ENCODE assay signal across 1 cellular context in the genomic region with DNA sequence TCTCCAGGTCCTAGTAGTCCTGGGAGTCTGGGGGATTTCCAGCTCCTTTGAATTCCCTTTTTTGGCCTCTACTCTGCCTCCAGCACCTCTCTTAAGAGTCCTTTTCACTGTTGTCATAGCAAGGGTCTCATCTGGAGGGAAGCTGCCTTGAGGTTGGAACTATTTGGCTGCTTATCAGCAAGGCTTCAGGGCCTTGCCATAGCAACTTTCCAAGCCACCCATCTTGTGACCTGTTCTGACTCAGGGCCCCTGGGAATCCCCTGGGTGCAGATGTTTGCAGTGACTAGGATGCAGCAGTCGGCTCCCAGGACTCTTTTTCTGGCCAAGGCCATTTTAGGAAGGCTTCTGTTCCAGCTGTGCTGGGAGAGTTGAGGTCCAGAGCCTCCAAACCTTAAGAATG.
TF ChIP-seq lines count a peak whose summit lies in the region.

No MANE protein-coding gene starts in this region.

TF ChIP-seq in GM23338, 12 proteins besides CTCF, POLR2A, EP300 and RAD21 (continued from another document):
- TF ChIP-seq, protein P1, sequence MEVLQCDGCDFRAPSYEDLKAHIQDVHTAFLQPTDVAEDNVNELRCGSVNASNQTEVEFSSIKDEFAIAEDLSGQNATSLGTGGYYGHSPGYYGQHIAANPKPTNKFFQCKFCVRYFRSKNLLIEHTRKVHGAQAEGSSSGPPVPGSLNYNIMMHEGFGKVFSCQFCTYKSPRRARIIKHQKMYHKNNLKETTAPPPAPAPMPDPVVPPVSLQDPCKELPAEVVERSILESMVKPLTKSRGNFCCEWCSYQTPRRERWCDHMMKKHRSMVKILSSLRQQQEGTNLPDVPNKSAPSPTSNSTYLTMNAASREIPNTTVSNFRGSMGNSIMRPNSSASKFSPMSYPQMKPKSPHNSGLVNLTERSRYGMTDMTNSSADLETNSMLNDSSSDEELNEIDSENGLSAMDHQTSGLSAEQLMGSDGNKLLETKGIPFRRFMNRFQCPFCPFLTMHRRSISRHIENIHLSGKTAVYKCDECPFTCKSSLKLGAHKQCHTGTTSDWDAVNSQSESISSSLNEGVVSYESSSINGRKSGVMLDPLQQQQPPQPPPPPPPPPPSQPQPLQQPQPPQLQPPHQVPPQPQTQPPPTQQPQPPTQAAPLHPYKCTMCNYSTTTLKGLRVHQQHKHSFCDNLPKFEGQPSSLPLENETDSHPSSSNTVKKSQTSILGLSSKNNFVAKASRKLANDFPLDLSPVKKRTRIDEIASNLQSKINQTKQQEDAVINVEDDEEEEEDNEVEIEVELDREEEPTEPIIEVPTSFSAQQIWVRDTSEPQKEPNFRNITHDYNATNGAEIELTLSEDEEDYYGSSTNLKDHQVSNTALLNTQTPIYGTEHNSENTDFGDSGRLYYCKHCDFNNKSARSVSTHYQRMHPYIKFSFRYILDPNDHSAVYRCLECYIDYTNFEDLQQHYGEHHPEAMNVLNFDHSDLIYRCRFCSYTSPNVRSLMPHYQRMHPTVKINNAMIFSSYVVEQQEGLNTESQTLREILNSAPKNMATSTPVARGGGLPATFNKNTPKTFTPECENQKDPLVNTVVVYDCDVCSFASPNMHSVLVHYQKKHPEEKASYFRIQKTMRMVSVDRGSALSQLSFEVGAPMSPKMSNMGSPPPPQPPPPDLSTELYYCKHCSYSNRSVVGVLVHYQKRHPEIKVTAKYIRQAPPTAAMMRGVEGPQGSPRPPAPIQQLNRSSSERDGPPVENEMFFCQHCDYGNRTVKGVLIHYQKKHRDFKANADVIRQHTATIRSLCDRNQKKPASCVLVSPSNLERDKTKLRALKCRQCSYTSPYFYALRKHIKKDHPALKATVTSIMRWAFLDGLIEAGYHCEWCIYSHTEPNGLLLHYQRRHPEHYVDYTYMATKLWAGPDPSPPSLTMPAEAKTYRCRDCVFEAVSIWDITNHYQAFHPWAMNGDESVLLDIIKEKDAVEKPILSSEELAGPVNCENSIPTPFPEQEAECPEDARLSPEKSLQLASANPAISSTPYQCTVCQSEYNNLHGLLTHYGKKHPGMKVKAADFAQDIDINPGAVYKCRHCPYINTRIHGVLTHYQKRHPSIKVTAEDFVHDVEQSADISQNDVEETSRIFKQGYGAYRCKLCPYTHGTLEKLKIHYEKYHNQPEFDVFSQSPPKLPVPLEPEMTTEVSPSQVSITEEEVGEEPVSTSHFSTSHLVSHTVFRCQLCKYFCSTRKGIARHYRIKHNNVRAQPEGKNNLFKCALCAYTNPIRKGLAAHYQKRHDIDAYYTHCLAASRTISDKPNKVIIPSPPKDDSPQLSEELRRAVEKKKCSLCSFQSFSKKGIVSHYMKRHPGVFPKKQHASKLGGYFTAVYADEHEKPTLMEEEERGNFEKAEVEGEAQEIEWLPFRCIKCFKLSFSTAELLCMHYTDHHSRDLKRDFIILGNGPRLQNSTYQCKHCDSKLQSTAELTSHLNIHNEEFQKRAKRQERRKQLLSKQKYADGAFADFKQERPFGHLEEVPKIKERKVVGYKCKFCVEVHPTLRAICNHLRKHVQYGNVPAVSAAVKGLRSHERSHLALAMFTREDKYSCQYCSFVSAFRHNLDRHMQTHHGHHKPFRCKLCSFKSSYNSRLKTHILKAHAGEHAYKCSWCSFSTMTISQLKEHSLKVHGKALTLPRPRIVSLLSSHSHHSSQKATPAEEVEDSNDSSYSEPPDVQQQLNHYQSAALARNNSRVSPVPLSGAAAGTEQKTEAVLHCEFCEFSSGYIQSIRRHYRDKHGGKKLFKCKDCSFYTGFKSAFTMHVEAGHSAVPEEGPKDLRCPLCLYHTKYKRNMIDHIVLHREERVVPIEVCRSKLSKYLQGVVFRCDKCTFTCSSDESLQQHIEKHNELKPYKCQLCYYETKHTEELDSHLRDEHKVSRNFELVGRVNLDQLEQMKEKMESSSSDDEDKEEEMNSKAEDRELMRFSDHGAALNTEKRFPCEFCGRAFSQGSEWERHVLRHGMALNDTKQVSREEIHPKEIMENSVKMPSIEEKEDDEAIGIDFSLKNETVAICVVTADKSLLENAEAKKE (CRISPR knock-in tag; IDR thresholded peaks at IDR 0.05): no peak
- TF ChIP-seq, protein P2, sequence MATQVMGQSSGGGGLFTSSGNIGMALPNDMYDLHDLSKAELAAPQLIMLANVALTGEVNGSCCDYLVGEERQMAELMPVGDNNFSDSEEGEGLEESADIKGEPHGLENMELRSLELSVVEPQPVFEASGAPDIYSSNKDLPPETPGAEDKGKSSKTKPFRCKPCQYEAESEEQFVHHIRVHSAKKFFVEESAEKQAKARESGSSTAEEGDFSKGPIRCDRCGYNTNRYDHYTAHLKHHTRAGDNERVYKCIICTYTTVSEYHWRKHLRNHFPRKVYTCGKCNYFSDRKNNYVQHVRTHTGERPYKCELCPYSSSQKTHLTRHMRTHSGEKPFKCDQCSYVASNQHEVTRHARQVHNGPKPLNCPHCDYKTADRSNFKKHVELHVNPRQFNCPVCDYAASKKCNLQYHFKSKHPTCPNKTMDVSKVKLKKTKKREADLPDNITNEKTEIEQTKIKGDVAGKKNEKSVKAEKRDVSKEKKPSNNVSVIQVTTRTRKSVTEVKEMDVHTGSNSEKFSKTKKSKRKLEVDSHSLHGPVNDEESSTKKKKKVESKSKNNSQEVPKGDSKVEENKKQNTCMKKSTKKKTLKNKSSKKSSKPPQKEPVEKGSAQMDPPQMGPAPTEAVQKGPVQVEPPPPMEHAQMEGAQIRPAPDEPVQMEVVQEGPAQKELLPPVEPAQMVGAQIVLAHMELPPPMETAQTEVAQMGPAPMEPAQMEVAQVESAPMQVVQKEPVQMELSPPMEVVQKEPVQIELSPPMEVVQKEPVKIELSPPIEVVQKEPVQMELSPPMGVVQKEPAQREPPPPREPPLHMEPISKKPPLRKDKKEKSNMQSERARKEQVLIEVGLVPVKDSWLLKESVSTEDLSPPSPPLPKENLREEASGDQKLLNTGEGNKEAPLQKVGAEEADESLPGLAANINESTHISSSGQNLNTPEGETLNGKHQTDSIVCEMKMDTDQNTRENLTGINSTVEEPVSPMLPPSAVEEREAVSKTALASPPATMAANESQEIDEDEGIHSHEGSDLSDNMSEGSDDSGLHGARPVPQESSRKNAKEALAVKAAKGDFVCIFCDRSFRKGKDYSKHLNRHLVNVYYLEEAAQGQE (IDR thresholded peaks at IDR 0.05; ENCODE audit: unreplicated experiment): no peak
